In the genomic region with DNA sequence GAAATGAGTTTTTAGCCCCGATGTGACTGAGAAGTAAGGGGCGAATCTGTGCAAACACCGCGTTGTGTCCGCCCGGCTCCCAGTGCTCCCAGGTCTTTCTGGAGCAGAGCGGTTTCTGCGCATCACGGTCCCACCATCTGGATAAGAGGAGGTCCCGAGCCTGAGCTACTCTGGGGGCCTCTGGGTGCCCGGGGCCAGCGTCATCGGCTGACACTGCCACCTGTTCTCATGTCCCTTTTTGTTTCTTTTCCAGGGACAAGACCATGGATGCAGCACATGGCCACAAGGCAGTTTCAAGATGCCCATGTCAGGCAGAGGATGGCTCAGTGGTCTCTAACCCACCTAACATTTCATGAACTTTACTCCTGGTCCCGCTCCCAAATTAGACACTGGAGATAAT, we compare ENCODE assay signal across 25 cellular contexts. TPM values are rescaled to one million over a fixed set of nuclear protein-coding genes. Genes with fewer than 3 reads are reported as not detected.
DNase-seq lines count a peak whose midpoint lies in the region; ATAC-seq and TF ChIP-seq lines count a peak whose summit lies in the region.
"Had no signal": no experiment of that assay in that cellular context is flagged by ENCODE, and none has a peak within 500 bp of the region (broad histone marks: within the 10 kb centered on the region; RNA-seq: fewer than 3 reads in every experiment).

No MANE protein-coding gene starts in this region.

- POLR2A ChIA-PET in activated CD4-positive, alpha-beta T cell treated with anti-CD3 and anti-CD28 coated beads, Interleukin-2, amount 10 ng/mL, durations not matched to agents 7 days and 5 days (lab: Charles Lee) = no interaction called here
- POLR2A ChIA-PET in activated B cell treated with CpG ODN at 0.5 μM for 24 hours (lab: Charles Lee) = interaction anchor here (2.0 to 3.3 kb wide), 2 partner anchors 23 to 275 kb away, joined by 17 to 191 read pairs; partner anchors contain the start of gene KLF6

- H3K27ac ChIP-seq in BLaER1 treated with 17β-estradiol and CSF1 and Interleukin-3, amounts not matched to agents 10 nM and 100 nM = no peak overlapping the region
- H3K27ac ChIP-seq: psoas muscle, tibial artery, WERI-Rb-1 had no signal

- no peak overlapping the region for H3K9ac ChIP-seq in BLaER1 treated with 17β-estradiol and CSF1 and Interleukin-3, amounts not matched to agents 10 nM and 100 nM

- ATAC-seq in activated B cell treated with CpG ODN at 0.5 μM for 24 hours (ENCODE audit: low read depth) (no peak), memory B cell (ENCODE audit: low read depth) (no peak), GM21528 (IDR thresholded peaks at IDR 0.05; ENCODE audit: low FRiP score, unreplicated experiment) (no peak)
- ATAC-seq: psoas muscle had no signal

- H3K4me2 ChIP-seq in BLaER1 treated with 17β-estradiol and CSF1 and Interleukin-3, amounts not matched to agents 10 nM and 100 nM = peak overlapping the region in 7 of 11 experiments; percentile 1 to 47 (median 18); a peak in 10 of 22 replicates

- H3K36me3 ChIP-seq in BLaER1 treated with 17β-estradiol and CSF1 and Interleukin-3, amounts not matched to agents 10 nM and 100 nM = no peaks in the 10 kb centered on the region
- H3K36me3 ChIP-seq: Peyer's patch, tibial artery, WERI-Rb-1 had no signal

- peaks cover 0 to 10% (median 4%) of the 10 kb centered on the region in 11 experiments; a peak in 1 of 22 replicates for H3K9me3 ChIP-seq in BLaER1 treated with 17β-estradiol and CSF1 and Interleukin-3, amounts not matched to agents 10 nM and 100 nM (replicated peaks in 1 of 11)
- H3K9me3 ChIP-seq: Peyer's patch, psoas muscle, tibial artery had no signal

- H3K9me3 Mint-ChIP-seq in activated CD4-positive, alpha-beta T cell treated with anti-CD3 and anti-CD28 coated beads, Interleukin-2, amount 10 ng/mL, durations not matched to agents 7 days and 5 days = peaks cover 3% of the 10 kb centered on the region
- H3K9me3 Mint-ChIP-seq in activated B cell treated with CpG ODN at 0.5 μM for 24 hours (peaks cover 5% of the 10 kb centered on the region), memory B cell (peaks cover 14% of the 10 kb centered on the region)
- H3K9me3 Mint-ChIP-seq: immature natural killer cell had no signal

- intact Hi-C loops in activated B cell treated with CpG ODN at 0.5 μM for 24 hours (cut with micrococcal nuclease) = loop anchor here (2.0 kb wide), 2 partner anchors 573 to 903 kb away; no protein-coding TSS in a partner anchor

- H3K27me3 ChIP-seq in BLaER1 treated with 17β-estradiol and CSF1 and Interleukin-3, amounts not matched to agents 10 nM and 100 nM = no peaks in the 10 kb centered on the region
- H3K27me3 ChIP-seq: Peyer's patch, tibial artery had no signal

- CTCF ChIA-PET in activated CD4-positive, alpha-beta T cell treated with anti-CD3 and anti-CD28 coated beads, Interleukin-2, amount 10 ng/mL, durations not matched to agents 7 days and 5 days (lab: Charles Lee) = interaction anchor here (0.6 kb wide), 1 partner anchor 181 kb away, joined by 4 read pairs; no protein-coding TSS in a partner anchor
- CTCF ChIA-PET in activated B cell treated with CpG ODN at 0.5 μM for 24 hours (lab: Charles Lee) = no interaction called here

- DNase-seq in activated CD4-positive, alpha-beta T cell treated with anti-CD3 and anti-CD28 coated beads, Interleukin-2, amount 10 ng/mL, durations not matched to agents 7 days and 5 days = peak; percentile 3
- DNase-seq in activated CD4-positive, alpha-beta T cell treated with anti-CD3 and anti-CD28 coated beads for 1 hour = no peak
- DNase-seq in activated B cell treated with CpG ODN at 0.5 μM for 24 hours (no peak), memory B cell (ENCODE audit: low spot score in 2 of 2) (no peak), NCI-H446 treated with DMSO at 0.1 percent for 48 hours (lab: John Stamatoyannopoulos, UW) (no peak), DMS53 treated with DMSO at 0.1 percent for 48 hours (lab: John Stamatoyannopoulos, UW; ENCODE audit: unreplicated experiment) (no peak)
- DNase-seq: activated naive CD8-positive, alpha-beta T cell treated with anti-CD3 and anti-CD28 coated beads, Interleukin-2, amount 10 ng/mL, durations not matched to agents 7 days and 5 days; DMS79; GDM1; H7; hypothalamus; immature natural killer cell; NCI-H1092 treated with DMSO at 0.1 percent for 48 hours; NCI-H187 treated with DMSO at 0.1 percent for 48 hours; NCI-H2171 treated with DMSO at 0.1 percent for 48 hours; NCI-H524 treated with DMSO at 0.1 percent for 48 hours; nucleus accumbens; psoas muscle; SIG-M5; T-helper 9 cell; tibial artery; WERI-Rb-1 had no signal

- no peak overlapping the region for H3K4me3 ChIP-seq in BLaER1 treated with 17β-estradiol and CSF1 and Interleukin-3, amounts not matched to agents 10 nM and 100 nM
- H3K4me3 ChIP-seq: Peyer's patch, psoas muscle, tibial artery had no signal

- peaks cover 91% of the 10 kb centered on the region for H3K4me1 Mint-ChIP-seq in activated CD4-positive, alpha-beta T cell treated with anti-CD3 and anti-CD28 coated beads, Interleukin-2, amount 10 ng/mL, durations not matched to agents 7 days and 5 days
- peaks cover 93% of the 10 kb centered on the region for H3K4me1 Mint-ChIP-seq in activated B cell treated with CpG ODN at 0.5 μM for 24 hours
- peaks cover 39% of the 10 kb centered on the region for H3K4me1 Mint-ChIP-seq in memory B cell

- H3K27ac Mint-ChIP-seq in activated CD4-positive, alpha-beta T cell treated with anti-CD3 and anti-CD28 coated beads, Interleukin-2, amount 10 ng/mL, durations not matched to agents 7 days and 5 days = no peak overlapping the region
- peak overlapping the region; percentile 99 for H3K27ac Mint-ChIP-seq in activated B cell treated with CpG ODN at 0.5 μM for 24 hours
- peak overlapping the region; percentile 98 for H3K27ac Mint-ChIP-seq in memory B cell

- no peak overlapping the region for H3K4me3 Mint-ChIP-seq in activated CD4-positive, alpha-beta T cell treated with anti-CD3 and anti-CD28 coated beads, Interleukin-2, amount 10 ng/mL, durations not matched to agents 7 days and 5 days
- no peak overlapping the region for H3K4me3 Mint-ChIP-seq in activated B cell treated with CpG ODN at 0.5 μM for 24 hours
- H3K4me3 Mint-ChIP-seq in memory B cell = no peak overlapping the region
- H3K4me3 Mint-ChIP-seq: immature natural killer cell had no signal

- H3K27me3 Mint-ChIP-seq in activated CD4-positive, alpha-beta T cell treated with anti-CD3 and anti-CD28 coated beads, Interleukin-2, amount 10 ng/mL, durations not matched to agents 7 days and 5 days = no peaks in the 10 kb centered on the region
- H3K27me3 Mint-ChIP-seq in activated B cell treated with CpG ODN at 0.5 μM for 24 hours = no peaks in the 10 kb centered on the region
- H3K27me3 Mint-ChIP-seq in memory B cell = no peaks in the 10 kb centered on the region
- H3K27me3 Mint-ChIP-seq: activated naive CD8-positive, alpha-beta T cell treated with anti-CD3 and anti-CD28 coated beads, Interleukin-2, amount 10 ng/mL, durations not matched to agents 7 days and 5 days had no signal

- peaks cover 20 to 67% (median 28%) of the 10 kb centered on the region in 10 experiments for H3K4me1 ChIP-seq in BLaER1 treated with 17β-estradiol and CSF1 and Interleukin-3, amounts not matched to agents 10 nM and 100 nM

- TF ChIP-seq CTCF in activated B cell treated with CpG ODN at 0.5 μM for 24 hours (IDR thresholded peaks at IDR 0.05) = no peak

- H4K20me1 ChIP-seq in BLaER1 treated with 17β-estradiol and CSF1 and Interleukin-3, amounts not matched to agents 10 nM and 100 nM = no peaks in the 10 kb centered on the region

- H3K36me3 Mint-ChIP-seq in activated CD4-positive, alpha-beta T cell treated with anti-CD3 and anti-CD28 coated beads, Interleukin-2, amount 10 ng/mL, durations not matched to agents 7 days and 5 days (ENCODE audit: low read depth) = peaks cover 6% of the 10 kb centered on the region
- H3K36me3 Mint-ChIP-seq in activated B cell treated with CpG ODN at 0.5 μM for 24 hours (ENCODE audit: low read depth) (peaks cover 10% of the 10 kb centered on the region), memory B cell (peaks cover 10% of the 10 kb centered on the region)

RNA-seq across cellular contexts. Expression of gene KLF6, which starts 24.9 kb away (rescaled TPM):
- 100 to 1,000 TPM; 155 to 167 TPM for total RNA-seq in activated CD4-positive, alpha-beta T cell treated with anti-CD3 and anti-CD28 coated beads, Interleukin-2, amount 10 ng/mL, durations not matched to agents 7 days and 5 days
- total RNA-seq in activated B cell treated with CpG ODN at 0.5 μM for 24 hours = 134 and 151 TPM in 2 replicates
